Comparison of ENCODE assay signal across 10 cellular contexts in the genomic region with DNA sequence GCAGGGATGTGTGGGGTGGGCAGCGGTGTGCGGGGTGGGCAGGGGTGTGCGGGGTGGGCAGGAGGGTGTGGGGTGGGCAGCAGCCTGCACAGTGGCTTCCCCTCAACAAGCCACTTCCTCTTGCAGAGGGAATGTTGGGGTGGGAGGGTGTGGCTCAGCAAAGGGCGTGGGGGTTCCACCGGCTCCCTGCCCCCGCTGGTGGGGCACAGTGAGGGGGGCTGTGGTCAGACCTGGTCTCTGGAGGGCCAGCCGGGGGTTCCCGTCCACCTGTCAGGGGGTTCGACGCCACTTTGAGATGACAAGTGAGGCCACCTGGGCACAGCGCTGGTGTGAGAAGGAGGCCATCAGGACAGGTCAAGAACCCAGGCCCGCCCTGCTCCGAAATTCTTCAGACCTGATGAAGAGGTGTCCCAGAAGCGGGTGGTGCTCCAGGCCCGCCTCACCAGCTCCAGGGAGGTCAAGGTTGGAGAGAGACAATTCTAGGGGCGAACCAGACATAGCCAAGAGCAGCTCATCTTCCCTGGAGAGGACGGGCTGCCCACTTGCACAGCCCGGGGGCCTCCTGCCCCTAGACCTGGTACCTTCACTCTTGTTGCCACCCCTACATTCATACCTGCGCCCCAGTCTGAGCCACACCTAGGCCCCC. TPM values are rescaled to one million over a fixed set of nuclear protein-coding genes. Genes with fewer than 3 reads are reported as not detected.
A peak's percentile ranks its signal among the peaks of the same experiment; 100 is the strongest.
DNase-seq lines count a peak whose midpoint lies in the region; ATAC-seq and TF ChIP-seq lines count a peak whose summit lies in the region.
"Had no signal": no experiment of that assay in that cellular context is flagged by ENCODE, and none has a peak within 500 bp of the region (broad histone marks: within the 10 kb centered on the region; RNA-seq: fewer than 3 reads in every experiment).

No MANE protein-coding gene starts in this region.

- peaks cover 3% of the 10 kb centered on the region for H3K36me3 Mint-ChIP-seq in activated T-cell treated with anti-CD3 and anti-CD28 coated beads, Interleukin-2, amount 50 U/mL, for 4 hours (ENCODE audit: insufficient read depth)
- H3K36me3 Mint-ChIP-seq in activated B cell treated with CpG ODN at 0.5 μM for 24 hours (ENCODE audit: low read depth), result peaks cover 12% of the 10 kb centered on the region
- peaks cover 0 to 10% (median 0%) of the 10 kb centered on the region in 3 donors for H3K36me3 Mint-ChIP-seq in immature natural killer cell

- H3K79me1 ChIP-seq in mesendoderm (ENCODE audit: low read length), result no peaks in the 10 kb centered on the region

- H3K79me2 ChIP-seq in mesendoderm (ENCODE audit: control insufficient read depth, insufficient read depth, low read length), result no peaks in the 10 kb centered on the region

- H2AK5ac ChIP-seq in mesendoderm (ENCODE audit: low read length), result no peak overlapping the region

- no peak overlapping the region for H3K4me2 ChIP-seq in mesendoderm (ENCODE audit: low read length)

- ATAC-seq in activated T-cell treated with anti-CD3 and anti-CD28 coated beads, Interleukin-2, amount 50 U/mL, for 4 hours, result no peak
- ATAC-seq in activated B cell treated with CpG ODN at 0.5 μM for 24 hours (ENCODE audit: low read depth) (peak; percentile 34), esophagus mucosa (no peak)

- peaks cover 30% of the 10 kb centered on the region for H3K4me1 ChIP-seq in testis
- no peaks in the 10 kb centered on the region for H3K4me1 ChIP-seq in mesendoderm (ENCODE audit: control insufficient read depth, low read depth, low read length)

- no peak overlapping the region for H3K23ac ChIP-seq in mesendoderm (ENCODE audit: low read length)

- H3K27ac ChIP-seq in testis (no peak overlapping the region), mesendoderm (ENCODE audit: low read depth, low read length) (no peak overlapping the region)

- no peaks in the 10 kb centered on the region for H3K27me3 Mint-ChIP-seq in activated T-cell treated with anti-CD3 and anti-CD28 coated beads, Interleukin-2, amount 50 U/mL, for 4 hours (ENCODE audit: low read depth)
- H3K27me3 Mint-ChIP-seq in activated B cell treated with CpG ODN at 0.5 μM for 24 hours, result no peaks in the 10 kb centered on the region
- peaks cover 0 to 8% (median 0%) of the 10 kb centered on the region in 3 donors for H3K27me3 Mint-ChIP-seq in immature natural killer cell (ENCODE audit: low read depth in 3 of 3)

- POLR2A ChIA-PET in activated B cell treated with CpG ODN at 0.5 μM for 24 hours (lab: Charles Lee), result interaction anchor here (1.4 to 2.9 kb wide), 4 partner anchors 31 to 100 kb away, joined by 3 to 21 read pairs (median 10); partner anchors contain the start of genes ASCL2 and TSSC4

- peaks cover 59% of the 10 kb centered on the region for H3K4me1 Mint-ChIP-seq in activated T-cell treated with anti-CD3 and anti-CD28 coated beads, Interleukin-2, amount 50 U/mL, for 4 hours (ENCODE audit: low read depth)
- H3K4me1 Mint-ChIP-seq in activated B cell treated with CpG ODN at 0.5 μM for 24 hours, result peaks cover 74% of the 10 kb centered on the region
- peaks cover 68 to 70% of the 10 kb centered on the region in 2 donors for H3K4me1 Mint-ChIP-seq in immature natural killer cell

- TF ChIP-seq CTCF in activated B cell treated with CpG ODN at 0.5 μM for 24 hours (IDR thresholded peaks at IDR 0.05), result no peak
- TF ChIP-seq CTCF in testis (IDR thresholded peaks at IDR 0.05), result no peak

- H4K5ac ChIP-seq in mesendoderm (ENCODE audit: low read length), result no peak overlapping the region

- no peak for TF ChIP-seq POLR2A in testis (IDR thresholded peaks at IDR 0.05)

- H3K18ac ChIP-seq in mesendoderm (ENCODE audit: low read length), result no peak overlapping the region

- intact Hi-C loops in activated B cell treated with CpG ODN at 0.5 μM for 24 hours (cut with micrococcal nuclease) (loop anchor here (2.0 to 5.0 kb wide), 2 partner anchors 76 to 602 kb away; partner anchors contain the start of gene CD81), testis (cut with DNase I; ENCODE audit: low total_unique reads) (no loop called here)

- H3K56ac ChIP-seq in mesendoderm (ENCODE audit: low read length), result no peak overlapping the region

- H3K27ac Mint-ChIP-seq in activated B cell treated with CpG ODN at 0.5 μM for 24 hours (peak overlapping the region; percentile 89), immature natural killer cell (peak overlapping the region; percentile 90 to 96 (median 94))

- no peak overlapping the region for H2BK5ac ChIP-seq in mesendoderm (ENCODE audit: low read length)

- no peak overlapping the region for H4K8ac ChIP-seq in mesendoderm (ENCODE audit: low read depth, low read length)

- H2BK15ac ChIP-seq in mesendoderm (replicated peaks; ENCODE audit: low read depth), result no peak overlapping the region

- H3K4me3 Mint-ChIP-seq in activated T-cell treated with anti-CD3 and anti-CD28 coated beads, Interleukin-2, amount 50 U/mL, for 4 hours, result peak overlapping the region; percentile 87
- H3K4me3 Mint-ChIP-seq in activated B cell treated with CpG ODN at 0.5 μM for 24 hours (peak overlapping the region; percentile 85), immature natural killer cell (peak overlapping the region; percentile 91 to 97 (median 94))

- no peak for DNase-seq in activated T-cell treated with anti-CD3 and anti-CD28 coated beads, Interleukin-2, amount 50 U/mL, for 4 hours
- no peak for DNase-seq in activated T-cell treated with anti-CD3 and anti-CD28 coated beads, Interleukin-2, amount 50 U/mL, for 1 hour
- DNase-seq in activated B cell treated with CpG ODN at 0.5 μM for 24 hours, result peak; percentile 46
- peak; percentile 44 to 64 (median 57) for DNase-seq in immature natural killer cell
- DNase-seq in testis, result peak; percentile 12
- DNase-seq in hepatic stellate cell (ENCODE audit: low spot score), result no peak
- no peak for DNase-seq in mesendoderm
- DNase-seq: NCI-H1105 treated with DMSO at 0.1 percent for 48 hours, nucleus accumbens had no signal

- H3K36me3 ChIP-seq in testis (ENCODE audit: low read depth, missing control alignments) (no peaks in the 10 kb centered on the region), mesendoderm (ENCODE audit: control insufficient read depth, insufficient read depth, low read length) (no peaks in the 10 kb centered on the region)

- CTCF ChIA-PET in activated B cell treated with CpG ODN at 0.5 μM for 24 hours (lab: Charles Lee), result interaction anchor here (0.6 to 11.2 kb wide), 4 partner anchors 11 to 120 kb away, joined by 3 to 321 read pairs (median 12); no protein-coding TSS in a partner anchor

- WGBS in testis, 2 donors, result 81 to 83% methylated on average over 9 to 19 of the region's 19 CpGs
- WGBS in mesendoderm (ENCODE audit: extremely low coverage, insufficient coverage, low lambda C conversion rate), result no CpG with 5 or more reads among the region's 19 CpGs

- no peak overlapping the region for H3K4me3 ChIP-seq in testis
- H3K4me3 ChIP-seq in mesendoderm (ENCODE audit: low read length), result no peak overlapping the region

- no peak overlapping the region for H3K4ac ChIP-seq in mesendoderm (ENCODE audit: low read depth, low read length)

- no peaks in the 10 kb centered on the region for H3K9me3 ChIP-seq in testis

- H3K9me3 Mint-ChIP-seq in activated T-cell treated with anti-CD3 and anti-CD28 coated beads, Interleukin-2, amount 50 U/mL, for 4 hours, result no peaks in the 10 kb centered on the region
- H3K9me3 Mint-ChIP-seq in activated B cell treated with CpG ODN at 0.5 μM for 24 hours (no peaks in the 10 kb centered on the region), immature natural killer cell (no peaks in the 10 kb centered on the region)

- no peak overlapping the region for H3K9ac ChIP-seq in mesendoderm (ENCODE audit: low read length)

- H3K27me3 ChIP-seq in testis (no peaks in the 10 kb centered on the region), mesendoderm (ENCODE audit: insufficient read depth, low read length, poor library complexity) (no peaks in the 10 kb centered on the region)

- H2BK120ac ChIP-seq in mesendoderm (ENCODE audit: low read depth, low read length), result no peak overlapping the region

RNA-seq across cellular contexts. Expression of gene C11orf21, which starts 1.3 kb away (rescaled TPM):
- 1 to 10 TPM; 1.3 to 2.9 (median 1.8) TPM for total RNA-seq in activated T-cell treated with anti-CD3 and anti-CD28 coated beads, Interleukin-2, amount 50 U/mL, for 4 hours
- total RNA-seq in activated B cell treated with CpG ODN at 0.5 μM for 24 hours (5.2 and 8.8 TPM in 2 replicates), testis (under 1 TPM; 0.12 to 0.47 TPM), esophagus mucosa (0.08 TPM)
- polyA plus RNA-seq in immature natural killer cell (10 to 100 TPM; 36.3 to 57.5 (median 36.6) TPM), testis (ENCODE audit: insufficient read depth, low read depth, low replicate concordance) (0.88 TPM)
- polyA plus RNA-seq in mesendoderm (2013, experiment 1 of 2), result not detected
- polyA plus RNA-seq in mesendoderm (2013, experiment 2 of 2), result not detected

RNA-seq across cellular contexts. Expression of gene TSPAN32, which starts 1.4 kb away (rescaled TPM):
- total RNA-seq in activated T-cell treated with anti-CD3 and anti-CD28 coated beads, Interleukin-2, amount 50 U/mL, for 4 hours, result 1 to 10 TPM; 2.9 to 4.6 (median 4.3) TPM
- total RNA-seq in activated B cell treated with CpG ODN at 0.5 μM for 24 hours, result 6.8 and 7.3 TPM in 2 replicates
- polyA plus RNA-seq in immature natural killer cell, result 100 to 1,000 TPM; 132 to 223 (median 200) TPM
- total RNA-seq in testis, result 1 to 10 TPM; 1.0 to 1.1 TPM
- 1.5 TPM for polyA plus RNA-seq in testis (ENCODE audit: insufficient read depth, low read depth, low replicate concordance)
- not detected for total RNA-seq in esophagus mucosa
- polyA plus RNA-seq in mesendoderm (2013, experiment 1 of 2), result not detected
- not detected for polyA plus RNA-seq in mesendoderm (2013, experiment 2 of 2)

RNA-seq across cellular contexts. Expression of gene ASCL2, which starts 30.0 kb away (rescaled TPM):
- total RNA-seq in activated T-cell treated with anti-CD3 and anti-CD28 coated beads, Interleukin-2, amount 50 U/mL, for 4 hours, result 1 to 10 TPM; 1.2 to 2.4 (median 1.7) TPM
- 1.3 and 1.4 TPM in 2 replicates for total RNA-seq in activated B cell treated with CpG ODN at 0.5 μM for 24 hours
- 10 to 100 TPM in 2 of 3 donors, 1 to 10 TPM in 1; 9.7 to 60.0 (median 18.2) TPM for polyA plus RNA-seq in immature natural killer cell
- 1 to 10 TPM; 4.8 to 5.8 TPM for total RNA-seq in testis
- polyA plus RNA-seq in testis (ENCODE audit: insufficient read depth, low read depth, low replicate concordance), result 1.3 TPM
- total RNA-seq in esophagus mucosa, result 2.0 TPM
- polyA plus RNA-seq in mesendoderm (2013, experiment 1 of 2), result 0.10 TPM
- 0.17 TPM for polyA plus RNA-seq in mesendoderm (2013, experiment 2 of 2)

Comparison
In these comparisons a context has a peak if more than half of its experiments do, and no peak if none do; other contexts are left out.
1. DNase-seq: peak in activated B cell treated with CpG ODN at 0.5 μM for 24 hours (single experiment), immature natural killer cell (3 of 3) and testis (single experiment); none in activated T-cell treated with anti-CD3 and anti-CD28 coated beads, Interleukin-2, amount 50 U/mL, for 4 hours (single experiment), activated T-cell treated with anti-CD3 and anti-CD28 coated beads, Interleukin-2, amount 50 U/mL, for 1 hour (single experiment), hepatic stellate cell (single experiment) and mesendoderm (single experiment).
2. Peak in every context shown above with its lines, with median percentiles within 50 percentile points of each other: H3K4me3 Mint-ChIP-seq.